In the genomic region with DNA sequence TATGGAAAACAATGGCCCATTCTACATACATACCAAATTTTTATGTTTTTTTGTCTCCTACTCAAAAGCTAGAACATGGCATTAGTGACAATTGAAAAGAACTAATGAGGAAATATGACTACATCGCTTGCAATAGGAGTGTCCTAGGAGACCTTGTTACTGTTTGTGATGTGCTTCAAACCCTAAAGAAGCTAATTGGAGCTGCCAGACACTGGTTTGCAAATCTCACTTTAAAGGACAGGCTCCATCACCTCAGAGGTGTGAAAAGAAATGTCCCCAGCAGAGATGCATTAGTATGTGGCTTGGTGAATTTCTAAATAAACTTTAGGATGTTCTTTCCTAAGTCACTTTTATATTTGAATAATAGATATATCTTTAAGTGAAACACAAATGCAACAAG, we compare ENCODE assay signal across 25 cellular contexts.
"Had no signal": no experiment of that assay in that cellular context is flagged by ENCODE, and none has a peak within 500 bp of the region (broad histone marks: within the 10 kb centered on the region; RNA-seq: fewer than 3 reads in every experiment).

No MANE protein-coding gene starts in this region.

- H3K27ac ChIP-seq: adrenal gland, Peyer's patch, RWPE1 had no signal

- ATAC-seq: activated CD8-positive, alpha-beta T cell treated with anti-CD3 and anti-CD28 coated beads, Interleukin-2, amount 10 ng/mL, durations not matched to agents 7 days and 5 days; WTC11 had no signal

- H3K4me3 Mint-ChIP-seq: activated CD8-positive, alpha-beta T cell treated with anti-CD3 and anti-CD28 coated beads, Interleukin-2, amount 10 ng/mL, durations not matched to agents 7 days and 5 days; activated naive CD8-positive, alpha-beta T cell treated with anti-CD3 and anti-CD28 coated beads, Interleukin-2, amount 10 ng/mL, durations not matched to agents 7 days and 5 days; T-helper 1 cell treated with Interleukin-12 subunit alpha and Interleukin-12 subunit beta and Interleukin-4 antibody, amounts not matched to agents 30 μg/mL and 1 μg/mL, for 36 hours; WTC11 had no signal

- H3K27me3 ChIP-seq: adrenal gland, Peyer's patch had no signal

- H3K27ac Mint-ChIP-seq: activated CD8-positive, alpha-beta T cell treated with anti-CD3 and anti-CD28 coated beads, Interleukin-2, amount 10 ng/mL, durations not matched to agents 7 days and 5 days; activated naive CD8-positive, alpha-beta T cell treated with anti-CD3 and anti-CD28 coated beads, Interleukin-2, amount 10 ng/mL, durations not matched to agents 7 days and 5 days; T-helper 1 cell treated with Interleukin-12 subunit alpha and Interleukin-12 subunit beta and Interleukin-4 antibody, amounts not matched to agents 30 μg/mL and 1 μg/mL, for 36 hours; WTC11 had no signal

- H3K36me3 Mint-ChIP-seq: WTC11 had no signal

- H3K9me3 Mint-ChIP-seq: activated naive CD8-positive, alpha-beta T cell treated with anti-CD3 and anti-CD28 coated beads, Interleukin-2, amount 10 ng/mL, durations not matched to agents 7 days and 5 days; T-helper 1 cell treated with Interleukin-12 subunit alpha and Interleukin-12 subunit beta and Interleukin-4 antibody, amounts not matched to agents 30 μg/mL and 1 μg/mL, for 36 hours; WTC11 had no signal

- H3K9me3 ChIP-seq: adrenal gland, Peyer's patch had no signal

- DNase-seq: activated CD4-positive, alpha-beta T cell treated with anti-CD3 and anti-CD28 coated beads for 48 hours; activated CD4-positive, alpha-beta T cell treated with anti-CD3 and anti-CD28 coated beads, Interleukin-2, amount 50 U/mL, for 4 hours; activated CD4-positive, CD25-positive, alpha-beta regulatory T cell treated with anti-CD3 and anti-CD28 coated beads, Interleukin-2, amount 50 U/mL, for 72 hours; activated CD8-positive, alpha-beta memory T cell treated with anti-CD3 and anti-CD28 coated beads, Interleukin-2, amount 50 U/mL, for 48 hours; activated CD8-positive, alpha-beta T cell treated with anti-CD3 and anti-CD28 coated beads, Interleukin-2, amount 10 ng/mL, durations not matched to agents 7 days and 5 days; activated naive CD4-positive, alpha-beta T cell treated with anti-CD3 and anti-CD28 coated beads, Interleukin-2, amount 50 U/mL, for 16 hours; activated naive CD8-positive, alpha-beta T cell treated with anti-CD3 and anti-CD28 coated beads, Interleukin-2, amount 10 ng/mL, durations not matched to agents 7 days and 5 days; activated T-cell treated with anti-CD3 and anti-CD28 coated beads, Interleukin-2, amount 50 U/mL, for 1 hour; adrenal gland; anterior cingulate cortex; caudate nucleus; IMR-90; Kasumi-1; KBM-7; NCI-H1048; NCI-H1694; NCI-H2029; NCI-H2107; NCI-H510A treated with DMSO at 0.1 percent for 48 hours; NCI-H774; Peyer's patch; SHP77 treated with DMSO at 0.1 percent for 48 hours had no signal

- H3K4me1 Mint-ChIP-seq: activated naive CD8-positive, alpha-beta T cell treated with anti-CD3 and anti-CD28 coated beads, Interleukin-2, amount 10 ng/mL, durations not matched to agents 7 days and 5 days had no signal

- H3K27me3 Mint-ChIP-seq: activated naive CD8-positive, alpha-beta T cell treated with anti-CD3 and anti-CD28 coated beads, Interleukin-2, amount 10 ng/mL, durations not matched to agents 7 days and 5 days had no signal

- H3K4me3 ChIP-seq: adrenal gland, Peyer's patch had no signal

- H3K4me1 ChIP-seq: adrenal gland, Peyer's patch had no signal

- H3K36me3 ChIP-seq: adrenal gland, Peyer's patch had no signal
